8 cellular contexts compared by ENCODE assay signal in genomic region chr4:145216532-145216931, GRCh38. TPM values are rescaled to one million over a fixed set of nuclear protein-coding genes. Genes with fewer than 3 reads are reported as not detected.
DNase-seq lines count a peak whose midpoint lies in the region; ATAC-seq and TF ChIP-seq lines count a peak whose summit lies in the region.

No MANE protein-coding gene starts in this region.

- no peaks in the 10 kb centered on the region for H3K79me2 ChIP-seq in PC-9 (ENCODE audit: low read depth)

- H3K4me1 ChIP-seq in cardiac muscle cell (ENCODE audit: low read depth) (no peaks in the 10 kb centered on the region), PC-9 (replicated peaks; ENCODE audit: insufficient read depth) (no peaks in the 10 kb centered on the region), upper lobe of right lung (no peaks in the 10 kb centered on the region)

- H3K9me3 ChIP-seq in cardiac muscle cell (ENCODE audit: low read depth) (no peaks in the 10 kb centered on the region), PC-9 (ENCODE audit: insufficient read depth, low read depth) (no peaks in the 10 kb centered on the region), upper lobe of right lung (no peaks in the 10 kb centered on the region)

- H3K27me3 ChIP-seq in cardiac muscle cell (no peaks in the 10 kb centered on the region), PC-9 (ENCODE audit: insufficient read depth, low read depth) (no peaks in the 10 kb centered on the region), upper lobe of right lung (no peaks in the 10 kb centered on the region)

- H3K4me3 ChIP-seq in cardiac muscle cell (no peak overlapping the region), PC-9 (no peak overlapping the region), fibroblast of the aortic adventitia (ENCODE audit: low read depth, low read length) (no peak overlapping the region), upper lobe of right lung (no peak overlapping the region)

- CTCF ChIA-PET in PC-9 (lab: Charles Lee), result interaction anchor here (1.2 to 1.5 kb wide), 2 partner anchors 393 to 400 kb away, joined by 7 to 8 read pairs; no protein-coding TSS in a partner anchor

- no TSS peak for BruUV-seq in PC-9 (replicated peaks; lab: Mats Ljungman, UMichigan)

- no peaks in the 10 kb centered on the region for H4K20me1 ChIP-seq in PC-9 (ENCODE audit: insufficient read depth)

- DNase-seq in cardiac muscle cell (ENCODE audit: low read depth in 1 of 2, low spot score in 1 of 2) (peak in 1 of 2 donors; percentile 60), left ventricle myocardium superior (no peak), PC-9 (no peak), fibroblast of the aortic adventitia (ENCODE audit: low read depth) (peak; percentile 64), upper lobe of right lung (no peak)
- no peak for DNase-seq in activated CD4-positive, alpha-beta T cell treated with anti-CD3 and anti-CD28 coated beads, Interleukin-2, amount 50 U/mL, for 48 hours

- H3K36me3 ChIP-seq in cardiac muscle cell, result no peaks in the 10 kb centered on the region
- no peaks in the 10 kb centered on the region for H3K36me3 ChIP-seq in PC-9 (ENCODE audit: low read depth)
- H3K36me3 ChIP-seq in upper lobe of right lung, result no peaks in the 10 kb centered on the region

- no peak overlapping the region for H2AFZ ChIP-seq in PC-9

- no peak overlapping the region for H3K4me2 ChIP-seq in PC-9

- TF ChIP-seq CTCF in cardiac muscle cell (IDR thresholded peaks at IDR 0.05; ENCODE audit: low read depth, low read length) (peak; percentile 67), PC-9 (conservative IDR thresholded peaks at IDR 0.05) (peak; percentile 67), fibroblast of the aortic adventitia (IDR thresholded peaks at IDR 0.05; ENCODE audit: insufficient read depth, low read length) (peak; percentile 72), upper lobe of right lung (IDR thresholded peaks at IDR 0.05) (peak; percentile 59)

- POLR2A ChIA-PET in PC-9 (lab: Charles Lee; ENCODE audit: unreplicated experiment), result interaction anchor here (0.6 kb wide), 1 partner anchor 400 kb away, joined by 7 read pairs; no protein-coding TSS in a partner anchor

- intact Hi-C loops in left ventricle myocardium superior (cut with micrococcal nuclease), result loop anchor here (5.0 kb wide), 1 partner anchor 391 kb away; no protein-coding TSS in a partner anchor
- intact Hi-C loops in PC-9 (cut with micrococcal nuclease; ENCODE audit: unreplicated experiment), result loop anchor here (1.0 to 10.0 kb wide), 4 partner anchors 62 to 1701 kb away; no protein-coding TSS in a partner anchor
- intact Hi-C loops in upper lobe of right lung (cut with DNase I), result no loop called here

- no peaks in the 10 kb centered on the region for H3K9me2 ChIP-seq in PC-9 (ENCODE audit: insufficient read depth)

- H3K27ac ChIP-seq in cardiac muscle cell (no peak overlapping the region), PC-9 (no peak overlapping the region), upper lobe of right lung (no peak overlapping the region)

- no peak for TF ChIP-seq POLR2A in GM18505 (IDR thresholded peaks at IDR 0.05; ENCODE audit: borderline replicate concordance, extremely low read depth, insufficient read depth, insufficient read length)

- no peak for ATAC-seq in left ventricle myocardium superior
- no peak for ATAC-seq in upper lobe of right lung
- ATAC-seq in HG02642 (IDR thresholded peaks at IDR 0.05; ENCODE audit: poor library complexity, unreplicated experiment), result no peak
- no peak for ATAC-seq in GM18505 (IDR thresholded peaks at IDR 0.05; ENCODE audit: unreplicated experiment)

- no peaks in the 10 kb centered on the region for H3F3A ChIP-seq in PC-9 (ENCODE audit: insufficient read depth, low read depth)

RNA-seq across cellular contexts. Expression of gene OTUD4, which starts 36.1 kb away (rescaled TPM):
- total RNA-seq in cardiac muscle cell (14.9 and 26.4 TPM in 2 replicates), left ventricle myocardium superior (38.9 TPM), PC-9 (2021) (43.5 and 44.2 TPM in 2 replicates), fibroblast of the aortic adventitia (ENCODE audit: low replicate concordance) (36.1 and 45.1 TPM in 2 replicates), upper lobe of right lung (46.3 TPM)
- polyA plus RNA-seq in cardiac muscle cell, result 22.9 and 38.8 TPM in 2 replicates
